1 cellular context compared by ENCODE assay signal in the genomic region with DNA sequence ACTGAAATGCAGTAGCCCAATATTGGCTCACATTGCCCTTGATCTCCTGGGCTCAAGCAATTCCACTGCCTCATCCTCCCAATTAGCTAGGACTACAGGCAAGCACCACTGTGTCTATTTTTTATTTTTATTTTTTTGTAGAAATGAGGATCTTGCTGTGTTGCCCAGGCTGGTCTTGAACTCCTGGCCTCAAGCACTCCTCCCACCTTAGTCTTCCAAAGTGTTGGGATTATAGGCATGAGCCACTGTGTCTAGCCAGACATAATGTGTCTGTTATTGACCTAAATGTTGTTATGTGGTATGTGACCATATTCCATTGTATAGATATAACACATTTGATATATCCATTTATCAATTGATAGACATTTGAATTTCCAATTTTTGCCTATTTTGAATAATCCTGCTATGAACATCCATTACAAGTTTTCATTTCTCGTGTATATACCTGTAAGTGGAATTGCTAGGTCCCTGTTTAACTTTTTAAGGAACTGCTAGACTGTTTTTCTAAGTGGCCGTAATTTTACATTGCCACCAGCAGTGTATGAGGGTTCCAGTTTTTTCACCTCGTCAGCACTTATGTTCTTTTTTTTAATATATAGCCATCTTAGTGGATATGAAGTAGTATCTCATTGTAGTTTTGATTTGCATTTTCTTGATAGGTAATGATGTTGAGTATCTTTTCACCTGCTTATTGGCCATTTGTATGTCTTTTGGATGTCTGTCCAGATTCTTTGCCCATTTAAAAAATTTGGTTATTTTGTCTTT.
TF ChIP-seq lines count a peak whose summit lies in the region.

No MANE protein-coding gene starts in this region.

TF ChIP-seq in IMR-90, 13 proteins besides CTCF, POLR2A, EP300 and RAD21:
- no peak for TF ChIP-seq NFE2L2 (IDR thresholded peaks at IDR 0.05; ENCODE audit: low read depth, low read length)
- TF ChIP-seq, protein P1, sequence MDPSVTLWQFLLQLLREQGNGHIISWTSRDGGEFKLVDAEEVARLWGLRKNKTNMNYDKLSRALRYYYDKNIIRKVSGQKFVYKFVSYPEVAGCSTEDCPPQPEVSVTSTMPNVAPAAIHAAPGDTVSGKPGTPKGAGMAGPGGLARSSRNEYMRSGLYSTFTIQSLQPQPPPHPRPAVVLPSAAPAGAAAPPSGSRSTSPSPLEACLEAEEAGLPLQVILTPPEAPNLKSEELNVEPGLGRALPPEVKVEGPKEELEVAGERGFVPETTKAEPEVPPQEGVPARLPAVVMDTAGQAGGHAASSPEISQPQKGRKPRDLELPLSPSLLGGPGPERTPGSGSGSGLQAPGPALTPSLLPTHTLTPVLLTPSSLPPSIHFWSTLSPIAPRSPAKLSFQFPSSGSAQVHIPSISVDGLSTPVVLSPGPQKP (IDR thresholded peaks at IDR 0.05; ENCODE audit: borderline replicate concordance, low read depth, low read length) = no peak
- TF ChIP-seq MAFK (IDR thresholded peaks at IDR 0.05; ENCODE audit: low read depth, low read length) = peak; percentile 84
